ENCODE assay signal across 1 cellular context in the genomic region with DNA sequence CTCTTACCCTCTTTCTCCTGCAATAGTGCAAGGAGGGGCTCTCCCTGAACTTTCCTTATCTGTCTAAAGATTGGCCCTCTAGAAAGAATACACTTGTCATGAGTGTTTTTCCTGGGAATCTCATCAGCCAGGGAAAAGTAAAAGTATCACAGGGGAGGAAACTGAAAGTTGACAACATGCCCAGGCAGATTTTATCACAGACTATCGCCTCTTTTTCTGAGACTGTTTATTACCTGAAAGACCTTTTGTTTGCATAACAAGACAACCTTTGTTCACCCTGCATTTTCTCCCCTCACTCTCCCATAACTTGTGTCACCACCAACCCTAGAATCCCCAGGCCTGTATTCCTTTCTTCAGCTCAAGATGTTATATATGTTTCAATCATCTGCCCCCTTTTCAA.
TF ChIP-seq lines count a peak whose summit lies in the region.

No MANE protein-coding gene starts in this region.

TF ChIP-seq in GM23338, 12 proteins besides CTCF, POLR2A, EP300 and RAD21 (continued from another document):
- TF ChIP-seq ZNF462 (CRISPR knock-in tag; IDR thresholded peaks at IDR 0.05): no peak
- no peak for TF ChIP-seq STAT1 (IDR thresholded peaks at IDR 0.05; ENCODE audit: unreplicated experiment)
- TF ChIP-seq, protein P1, sequence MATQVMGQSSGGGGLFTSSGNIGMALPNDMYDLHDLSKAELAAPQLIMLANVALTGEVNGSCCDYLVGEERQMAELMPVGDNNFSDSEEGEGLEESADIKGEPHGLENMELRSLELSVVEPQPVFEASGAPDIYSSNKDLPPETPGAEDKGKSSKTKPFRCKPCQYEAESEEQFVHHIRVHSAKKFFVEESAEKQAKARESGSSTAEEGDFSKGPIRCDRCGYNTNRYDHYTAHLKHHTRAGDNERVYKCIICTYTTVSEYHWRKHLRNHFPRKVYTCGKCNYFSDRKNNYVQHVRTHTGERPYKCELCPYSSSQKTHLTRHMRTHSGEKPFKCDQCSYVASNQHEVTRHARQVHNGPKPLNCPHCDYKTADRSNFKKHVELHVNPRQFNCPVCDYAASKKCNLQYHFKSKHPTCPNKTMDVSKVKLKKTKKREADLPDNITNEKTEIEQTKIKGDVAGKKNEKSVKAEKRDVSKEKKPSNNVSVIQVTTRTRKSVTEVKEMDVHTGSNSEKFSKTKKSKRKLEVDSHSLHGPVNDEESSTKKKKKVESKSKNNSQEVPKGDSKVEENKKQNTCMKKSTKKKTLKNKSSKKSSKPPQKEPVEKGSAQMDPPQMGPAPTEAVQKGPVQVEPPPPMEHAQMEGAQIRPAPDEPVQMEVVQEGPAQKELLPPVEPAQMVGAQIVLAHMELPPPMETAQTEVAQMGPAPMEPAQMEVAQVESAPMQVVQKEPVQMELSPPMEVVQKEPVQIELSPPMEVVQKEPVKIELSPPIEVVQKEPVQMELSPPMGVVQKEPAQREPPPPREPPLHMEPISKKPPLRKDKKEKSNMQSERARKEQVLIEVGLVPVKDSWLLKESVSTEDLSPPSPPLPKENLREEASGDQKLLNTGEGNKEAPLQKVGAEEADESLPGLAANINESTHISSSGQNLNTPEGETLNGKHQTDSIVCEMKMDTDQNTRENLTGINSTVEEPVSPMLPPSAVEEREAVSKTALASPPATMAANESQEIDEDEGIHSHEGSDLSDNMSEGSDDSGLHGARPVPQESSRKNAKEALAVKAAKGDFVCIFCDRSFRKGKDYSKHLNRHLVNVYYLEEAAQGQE (IDR thresholded peaks at IDR 0.05; ENCODE audit: unreplicated experiment): no peak
- no peak for TF ChIP-seq JUNB (IDR thresholded peaks at IDR 0.05; ENCODE audit: unreplicated experiment)
- TF ChIP-seq EZH2phosphoT487 (IDR thresholded peaks at IDR 0.05; ENCODE audit: unreplicated experiment): no peak
- TF ChIP-seq NANOG (IDR thresholded peaks at IDR 0.05; ENCODE audit: borderline replicate concordance): no peak
- TF ChIP-seq ETS1 (IDR thresholded peaks at IDR 0.05): no peak
- no peak for TF ChIP-seq ZNF114 (CRISPR knock-in tag; IDR thresholded peaks at IDR 0.05)
- TF ChIP-seq CREB1 (CRISPR knock-in tag; IDR thresholded peaks at IDR 0.05; ENCODE audit: low read depth): no peak
- TF ChIP-seq EZH2 (IDR thresholded peaks at IDR 0.05; ENCODE audit: low read depth, unreplicated experiment): no peak
